ENCODE assay signal across 8 cellular contexts in the genomic region with DNA sequence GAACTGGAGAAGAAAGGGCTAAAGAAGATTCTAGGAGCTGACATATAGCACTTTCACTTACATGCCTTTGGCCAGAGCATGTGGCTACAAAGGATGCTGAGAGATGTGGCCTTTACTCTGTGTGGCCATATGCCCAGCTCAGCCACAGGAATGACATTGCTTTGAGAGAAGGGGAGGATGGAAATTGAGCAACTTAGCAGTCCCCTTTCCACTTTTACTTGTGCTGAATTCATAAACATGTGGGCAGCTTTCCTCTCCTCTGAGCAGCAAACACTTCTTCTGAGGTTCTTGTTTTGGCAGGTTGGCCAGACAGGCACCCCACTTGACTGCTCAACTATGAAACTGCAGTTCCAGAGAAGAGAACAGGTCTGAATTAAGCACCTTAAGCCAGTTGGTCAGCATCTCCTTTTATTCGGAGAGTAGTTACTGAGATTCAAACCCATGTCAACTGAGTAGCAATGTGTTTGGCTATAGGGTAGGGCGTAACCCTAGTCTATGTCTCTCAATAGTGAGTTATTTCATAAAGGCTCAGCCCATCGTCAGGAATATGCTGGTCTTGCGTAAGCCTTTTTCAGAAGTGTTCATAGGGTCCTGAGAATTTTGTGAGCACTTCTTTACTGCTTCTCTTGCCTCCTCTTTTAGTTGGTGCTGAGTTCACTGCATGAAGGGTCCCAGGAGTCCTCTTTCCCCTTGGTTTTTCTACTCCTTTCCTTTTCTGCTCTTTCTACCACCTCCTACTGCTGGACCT.
DNase-seq lines count a peak whose midpoint lies in the region; ATAC-seq and TF ChIP-seq lines count a peak whose summit lies in the region.

No MANE protein-coding gene starts in this region.

- H2AFZ ChIP-seq in OCI-LY1 (ENCODE audit: low read length) (no peak overlapping the region), mesenchymal stem cell (ENCODE audit: low read depth, low read length) (no peak overlapping the region)

- peak; percentile 40 for ATAC-seq in GM18502 (IDR thresholded peaks at IDR 0.05; ENCODE audit: poor library complexity, unreplicated experiment)

- H3K9ac ChIP-seq in OCI-LY1 (ENCODE audit: low read length) = peak overlapping the region; percentile 72
- peak overlapping the region; percentile 23 for H3K9ac ChIP-seq in mesenchymal stem cell (ENCODE audit: low read length)

- H3K9me2 ChIP-seq in OCI-LY1 (ENCODE audit: low read depth, low read length) = no peaks in the 10 kb centered on the region

- H3K36me3 ChIP-seq in OCI-LY1 (ENCODE audit: insufficient read depth, low read length) (no peaks in the 10 kb centered on the region), mesenchymal stem cell (ENCODE audit: control insufficient read depth in 1 of 2, insufficient read depth in 2 of 2, low read depth in 1 of 2, low read length in 2 of 2) (peaks cover 0 to 4% of the 10 kb centered on the region in 2 experiments)

- no peak overlapping the region for H2BK15ac ChIP-seq in mesenchymal stem cell (ENCODE audit: low read depth, poor library complexity, severe bottlenecking)

- H3K18ac ChIP-seq in mesenchymal stem cell (ENCODE audit: low read depth in 1 of 2, low read length in 2 of 2) = peak overlapping the region; percentile 47 to 48

- no peaks in the 10 kb centered on the region for H3K9me3 Mint-ChIP-seq in HFFc6

- peak overlapping the region; percentile 54 for H2BK120ac ChIP-seq in mesenchymal stem cell (ENCODE audit: low read depth, low read length)

- no peak overlapping the region for H4K8ac ChIP-seq in mesenchymal stem cell (ENCODE audit: low read length)

- H3F3A ChIP-seq in OCI-LY1 (ENCODE audit: insufficient read depth, low read length) = peaks cover 5% of the 10 kb centered on the region; the same call in 1 of the 2 replicates

- H3K4me1 ChIP-seq in OCI-LY1 (ENCODE audit: insufficient read depth, low read length, severe bottlenecking) = peaks cover 93% of the 10 kb centered on the region
- H3K4me1 ChIP-seq in mesenchymal stem cell (ENCODE audit: control insufficient read depth, insufficient read depth, low read depth, low read length) = peaks cover 13% of the 10 kb centered on the region

- no peaks in the 10 kb centered on the region for H4K20me1 ChIP-seq in OCI-LY1 (ENCODE audit: insufficient read depth, low read length)

- H2BK5ac ChIP-seq in mesenchymal stem cell (ENCODE audit: low read depth, low read length, poor library complexity, severe bottlenecking) = no peak overlapping the region

- peak overlapping the region; percentile 98 for H3K27ac ChIP-seq in OCI-LY1 (ENCODE audit: low read depth, low read length, poor library complexity, severe bottlenecking)
- H3K27ac ChIP-seq in mesenchymal stem cell (ENCODE audit: low read length, poor library complexity, severe bottlenecking) = no peak overlapping the region

- H3K27me3 Mint-ChIP-seq in HFFc6 (ENCODE audit: insufficient read depth) = no peaks in the 10 kb centered on the region

- peak overlapping the region; percentile 35; the same call in 1 of the 2 replicates for H3K4me3 Mint-ChIP-seq in HFFc6

- peak overlapping the region; percentile 75 for H3K27ac Mint-ChIP-seq in HFFc6

- peaks cover 9% of the 10 kb centered on the region for H3K79me1 ChIP-seq in mesenchymal stem cell (replicated peaks; ENCODE audit: low read length, poor library complexity, severe bottlenecking)

- H3K27me3 ChIP-seq in OCI-LY1 (ENCODE audit: insufficient read depth, low read length) (no peaks in the 10 kb centered on the region), mesenchymal stem cell (ENCODE audit: control insufficient read depth in 1 of 2, insufficient read depth in 1 of 2, low read length in 2 of 2) (no peaks in the 10 kb centered on the region)

- no peaks in the 10 kb centered on the region for H3K79me2 ChIP-seq in OCI-LY1 (ENCODE audit: insufficient read depth, low read length)

- 89% methylated on average over 4 of the region's 4 CpGs for WGBS in mesenchymal stem cell

- H3K9me3 ChIP-seq in OCI-LY1 (ENCODE audit: low read length) (no peaks in the 10 kb centered on the region), mesenchymal stem cell (ENCODE audit: control insufficient read depth, low read length) (no peaks in the 10 kb centered on the region)

- H3K4me1 Mint-ChIP-seq in HFFc6 (ENCODE audit: low read depth) = peaks cover 23% of the 10 kb centered on the region

- H3K36me3 Mint-ChIP-seq in HFFc6 (ENCODE audit: low read depth) = no peaks in the 10 kb centered on the region

- H3K4me2 ChIP-seq in OCI-LY1 (ENCODE audit: low read length) (peak overlapping the region; percentile 56), mesenchymal stem cell (ENCODE audit: low read length, poor library complexity, severe bottlenecking) (no peak overlapping the region)

- H3K23ac ChIP-seq in mesenchymal stem cell (ENCODE audit: low read length in 2 of 2) = no peak overlapping the region

- no peak overlapping the region for H3K14ac ChIP-seq in mesenchymal stem cell (ENCODE audit: low read length in 2 of 2)

- peak overlapping the region; percentile 38 to 48 for H2BK12ac ChIP-seq in mesenchymal stem cell (ENCODE audit: low read length in 2 of 2)

- DNase-seq in HFFc6 (peak; percentile 89), mesenchymal stem cell (peak; percentile 94), NCI-H2196 (lab: John Stamatoyannopoulos, UW; ENCODE audit: unreplicated experiment) (no peak), NCI-H524 treated with DMSO at 0.1 percent for 48 hours (lab: John Stamatoyannopoulos, UW) (no peak), SHP77 (lab: John Stamatoyannopoulos, UW) (no peak)
- DNase-seq in stimulated activated CD4-positive, alpha-beta T cell treated with anti-CD3 and anti-CD28 coated beads, Interleukin-4, amount 100 ng/mL, for 24 hours = no peak

- no peak overlapping the region for H4K91ac ChIP-seq in mesenchymal stem cell (ENCODE audit: low read length)

- H3K4me3 ChIP-seq in OCI-LY1 (ENCODE audit: low read depth, low read length, poor library complexity, severe bottlenecking) (peak overlapping the region; percentile 10), mesenchymal stem cell (ENCODE audit: insufficient read depth in 1 of 2, low read depth in 1 of 2, low read length in 2 of 2) (no peak overlapping the region)

- H3K4ac ChIP-seq in mesenchymal stem cell (ENCODE audit: low read depth in 1 of 2, low read length in 2 of 2) = no peak overlapping the region

- TF ChIP-seq CTCF in HFFc6 (IDR thresholded peaks at IDR 0.05) = no peak
- TF ChIP-seq CTCF in OCI-LY1 (IDR thresholded peaks at IDR 0.05; ENCODE audit: low read length) = no peak

- H2AK5ac ChIP-seq in mesenchymal stem cell (ENCODE audit: low read length, severe bottlenecking) = no peak overlapping the region

Comparison
In these comparisons a context has a peak if more than half of its experiments do, and no peak if none do; other contexts are left out.
1. DNase-seq: peak in HFFc6 (single experiment) and mesenchymal stem cell (single experiment); none in NCI-H2196 (single experiment), stimulated activated CD4-positive, alpha-beta T cell treated with anti-CD3 and anti-CD28 coated beads, Interleukin-4, amount 100 ng/mL, for 24 hours (single experiment), NCI-H524 treated with DMSO at 0.1 percent for 48 hours (single experiment) and SHP77 (0 of 2).